In genomic region chr16:68626557-68626956, GRCh38 we compare ENCODE assay signal across 29 cellular contexts. TPM values are rescaled to one million over a fixed set of nuclear protein-coding genes. Genes with fewer than 3 reads are reported as not detected.
"Had no signal": no experiment of that assay in that cellular context is flagged by ENCODE, and none has a peak within 500 bp of the region (broad histone marks: within the 10 kb centered on the region; RNA-seq: fewer than 3 reads in every experiment).

No MANE protein-coding gene starts in this region.

- H3K36me3 Mint-ChIP-seq: WTC11 had no signal

- H3K4me3 Mint-ChIP-seq: activated CD8-positive, alpha-beta T cell treated with anti-CD3 and anti-CD28 coated beads for 36 hours; activated T-cell treated with anti-CD3 and anti-CD28 coated beads, Interleukin-2, amount 50 U/mL, for 4 hours; activated T-helper 17 cell treated with anti-CD3 and anti-CD28 coated beads, Interleukin-2, amount 50 U/mL, for 72 hours; effector memory CD8-positive, alpha-beta T cell; nephron; stimulated activated naive CD8-positive, alpha-beta T cell treated with anti-CD3 and anti-CD28 coated beads, Interleukin-15, amount 100 ng/mL, for 72 hours; WTC11 had no signal

- H3K27me3 ChIP-seq: foreskin keratinocyte, left lung, right lobe of liver, thyroid gland, upper lobe of left lung, vagina had no signal

- H3K27ac ChIP-seq: foreskin keratinocyte, left lung, lower lobe of right lung, right lobe of liver, skin epidermis, thyroid gland, upper lobe of left lung, vagina had no signal

- H3K27ac Mint-ChIP-seq: activated CD8-positive, alpha-beta T cell treated with anti-CD3 and anti-CD28 coated beads for 36 hours; activated T-helper 17 cell treated with anti-CD3 and anti-CD28 coated beads, Interleukin-2, amount 50 U/mL, for 72 hours; effector memory CD8-positive, alpha-beta T cell; nephron; stimulated activated naive CD8-positive, alpha-beta T cell treated with anti-CD3 and anti-CD28 coated beads, Interleukin-15, amount 100 ng/mL, for 72 hours; WTC11 had no signal

- H3K4me1 Mint-ChIP-seq: activated T-helper 17 cell treated with anti-CD3 and anti-CD28 coated beads, Interleukin-2, amount 50 U/mL, for 72 hours; nephron had no signal

- H3K9me3 Mint-ChIP-seq: activated T-cell treated with anti-CD3 and anti-CD28 coated beads, Interleukin-2, amount 50 U/mL, for 4 hours; activated T-helper 17 cell treated with anti-CD3 and anti-CD28 coated beads, Interleukin-2, amount 50 U/mL, for 72 hours; effector memory CD8-positive, alpha-beta T cell; nephron; stimulated activated naive CD8-positive, alpha-beta T cell treated with anti-CD3 and anti-CD28 coated beads, Interleukin-15, amount 100 ng/mL, for 72 hours had no signal

- FAIRE-seq: endothelial cell of umbilical vein had no signal

- DNase-seq: activated CD4-positive, alpha-beta T cell treated with anti-CD3 and anti-CD28 coated beads, Interleukin-2, amount 50 U/mL, for 1 hour; activated CD8-positive, alpha-beta T cell treated with anti-CD3 and anti-CD28 coated beads for 36 hours; activated gamma-delta T cell treated with Interleukin-2 at 50 U/mL for 16 hours; activated naive CD4-positive, alpha-beta T cell treated with anti-CD3 and anti-CD28 coated beads, Interleukin-2, amount 50 U/mL, for 16 hours; activated T-cell treated with anti-CD3 and anti-CD28 coated beads, Interleukin-2, amount 50 U/mL, for 4 hours; amniotic stem cell; caudate nucleus; cortex of kidney; effector memory CD8-positive, alpha-beta T cell; foreskin keratinocyte; left lung; lower lobe of right lung; mesenchymal stem cell; posterior cingulate gyrus; right lobe of liver; stimulated activated CD4-positive, alpha-beta T cell treated with anti-CD3 and anti-CD28 coated beads, Interleukin-12 subunit alpha, Interleukin-12 subunit beta, amount 100 ng/mL, for 4 hours; stimulated activated CD4-positive, alpha-beta T cell treated with anti-CD3 and anti-CD28 coated beads, Interleukin-4, amount 100 ng/mL, for 1 hour; stimulated activated naive CD8-positive, alpha-beta T cell treated with anti-CD3 and anti-CD28 coated beads, Interleukin-15, amount 100 ng/mL, for 72 hours; substantia nigra; T-helper 2 cell; thyroid gland; upper lobe of left lung had no signal

- ATAC-seq: activated CD8-positive, alpha-beta T cell treated with anti-CD3 and anti-CD28 coated beads for 36 hours; activated T-cell treated with anti-CD3 and anti-CD28 coated beads, Interleukin-2, amount 50 U/mL, for 4 hours; activated T-helper 17 cell treated with anti-CD3 and anti-CD28 coated beads, Interleukin-2, amount 50 U/mL, for 72 hours; effector memory CD8-positive, alpha-beta T cell; esophagus mucosa; foreskin keratinocyte; left lung; lower lobe of right lung; right lobe of liver; stimulated activated naive CD8-positive, alpha-beta T cell treated with anti-CD3 and anti-CD28 coated beads, Interleukin-15, amount 100 ng/mL, for 72 hours; WTC11 had no signal

- H3K36me3 ChIP-seq: left lung, lower lobe of right lung, right lobe of liver, thyroid gland, upper lobe of left lung, vagina had no signal

- H3K4me1 ChIP-seq: foreskin keratinocyte, left lung, lower lobe of right lung, right lobe of liver, thyroid gland, upper lobe of left lung, vagina had no signal

- H3K4me3 ChIP-seq: left lung, lower lobe of right lung, right lobe of liver, skin epidermis, thyroid gland, upper lobe of left lung, vagina had no signal

- H3K9me3 ChIP-seq: lower lobe of right lung, right lobe of liver, thyroid gland, upper lobe of left lung, vagina had no signal

RNA-seq across cellular contexts. Expression of gene CDH3, which starts 18.6 kb away (rescaled TPM):
- total RNA-seq: endothelial cell of umbilical vein had no signal
